In genomic region chr1:27111771-27112573, GRCh38 we compare ENCODE assay signal across 8 cellular contexts. TPM values are rescaled to one million over a fixed set of nuclear protein-coding genes. Genes with fewer than 3 reads are reported as not detected.
DNase-seq lines count a peak whose midpoint lies in the region; ATAC-seq, FAIRE-seq and TF ChIP-seq lines count a peak whose summit lies in the region.

No MANE protein-coding gene starts in this region.

- TF ChIP-seq CTCF in Loucy (conservative IDR thresholded peaks at IDR 0.05; ENCODE audit: low read length) (peak; percentile 56), WI38 (IDR thresholded peaks at IDR 0.05; ENCODE audit: low read depth, low read length) (0 out of 2 replicates have a peak, but pooled peaks have one; percentile 19), bronchial epithelial cell (IDR thresholded peaks at IDR 0.05; ENCODE audit: insufficient read depth, low read length, severe bottlenecking) (peak; percentile 66)

- DNase-seq in DMS 273 (lab: John Stamatoyannopoulos, UW; ENCODE audit: unreplicated experiment) (peak; percentile 93), bronchial epithelial cell (ENCODE audit: low read depth) (peak; percentile 100), left kidney (ENCODE audit: low read depth, low spot score) (peak; percentile 94), mesenteric fat pad (ENCODE audit: low spot score) (no peak)
- peak; percentile 44 to 50 for DNase-seq in stimulated activated CD4-positive, alpha-beta T cell treated with anti-CD3 and anti-CD28 coated beads, Interleukin-2, amount 100 ng/mL, for 48 hours

- peak; percentile 100 for FAIRE-seq in bronchial epithelial cell (lab: Jason Lieb, UNC)

- peak; percentile 76 for ATAC-seq in GM21526 (IDR thresholded peaks at IDR 0.05; ENCODE audit: low FRiP score, unreplicated experiment)

- no peaks in the 10 kb centered on the region for H3K27me3 ChIP-seq in Loucy (ENCODE audit: insufficient read depth, low read length, poor library complexity, severe bottlenecking)
- H3K27me3 ChIP-seq in bronchial epithelial cell (ENCODE audit: control insufficient read depth, insufficient read depth, low read length) = no peaks in the 10 kb centered on the region

- peaks cover 7% of the 10 kb centered on the region; the same call in 1 of the 2 replicates for H3K79me2 ChIP-seq in Loucy (ENCODE audit: insufficient read depth, low read length)

- no peaks in the 10 kb centered on the region for H4K20me1 ChIP-seq in Loucy (ENCODE audit: insufficient read depth, low read length, poor library complexity, severe bottlenecking)

- H3K36me3 ChIP-seq in Loucy (ENCODE audit: insufficient read depth, low read length) = peaks cover 15% of the 10 kb centered on the region; the same call in 1 of the 2 replicates
- H3K36me3 ChIP-seq in bronchial epithelial cell (ENCODE audit: control insufficient read depth, insufficient read depth, low read length) = peaks cover 16% of the 10 kb centered on the region

- no peaks in the 10 kb centered on the region for H3K9me3 ChIP-seq in Loucy (ENCODE audit: insufficient read depth, low read depth, low read length)

- H3K4me2 ChIP-seq in Loucy (ENCODE audit: low read depth, low read length, poor library complexity, severe bottlenecking) = peak overlapping the region; percentile 57

- H3K4me1 ChIP-seq in Loucy (ENCODE audit: insufficient read depth, low read length, poor library complexity, severe bottlenecking) = peaks cover 16% of the 10 kb centered on the region

- no peaks in the 10 kb centered on the region for H3K9me2 ChIP-seq in Loucy (replicated peaks; ENCODE audit: low read depth, low read length)

- H2AFZ ChIP-seq in Loucy (ENCODE audit: low read length) = no peak overlapping the region

- H3K9ac ChIP-seq in Loucy (ENCODE audit: low read depth, low read length, poor library complexity, severe bottlenecking) = peak overlapping the region; percentile 58

- H3F3A ChIP-seq in Loucy (ENCODE audit: low read depth) = no peaks in the 10 kb centered on the region

- H3K4me3 ChIP-seq in Loucy (ENCODE audit: low read length, poor library complexity, severe bottlenecking) = peak overlapping the region; percentile 40
- H3K4me3 ChIP-seq in WI38 (ENCODE audit: low read depth, low read length) = no peak overlapping the region
- no peak overlapping the region for H3K4me3 ChIP-seq in bronchial epithelial cell (ENCODE audit: low read depth, low read length)

RNA-seq across cellular contexts. Expression of gene SLC9A1, which starts 43.0 kb away (rescaled TPM):
- total RNA-seq in bronchial epithelial cell = 5.0 and 22.8 TPM in 2 replicates
- 24.4 TPM for total RNA-seq in mesenteric fat pad
